In the genomic region with DNA sequence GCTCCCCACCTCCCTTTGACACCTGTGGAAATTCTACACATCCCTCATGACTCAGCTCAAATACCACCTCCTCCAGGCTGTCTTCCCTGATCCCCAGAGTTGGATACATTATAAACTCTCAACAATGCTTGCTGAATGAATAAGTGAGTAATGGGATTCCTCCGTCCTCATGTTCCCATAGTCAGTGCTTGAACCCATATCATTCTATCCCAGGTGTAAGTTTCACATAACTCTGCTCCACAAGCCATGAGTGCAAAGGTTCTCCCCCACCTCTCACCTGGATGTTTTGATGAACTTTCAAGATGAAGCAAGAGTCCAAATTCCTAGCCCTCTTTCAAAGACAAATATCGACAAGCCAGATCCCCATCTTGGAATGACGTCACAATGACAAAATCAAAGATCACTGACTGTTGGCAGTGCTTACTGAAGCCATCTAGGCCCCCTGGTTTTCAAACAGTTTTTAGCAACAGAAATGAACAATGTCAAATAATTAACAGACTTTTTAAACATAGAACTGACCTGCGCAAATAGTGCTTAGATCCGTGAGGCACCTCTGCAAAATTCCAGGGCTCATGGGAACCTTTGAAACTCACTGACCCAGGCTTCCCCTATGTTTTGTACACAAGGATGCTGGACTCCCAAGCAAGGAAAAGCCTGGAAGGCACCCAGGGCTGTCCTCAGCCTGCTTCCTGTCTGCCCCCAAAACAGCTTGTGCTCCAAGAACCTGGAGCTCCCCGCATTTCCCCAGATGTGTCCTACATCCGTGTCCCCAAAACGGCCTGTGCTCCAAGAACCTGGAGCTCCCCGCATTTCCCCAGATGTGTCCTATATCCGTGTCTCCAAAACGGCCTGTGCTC, we compare ENCODE assay signal across 2 cellular contexts.
A peak's percentile ranks its signal among the peaks of the same experiment; 100 is the strongest.
TF ChIP-seq lines count a peak whose summit lies in the region.

No MANE protein-coding gene starts in this region.

TF ChIP-seq in K562, 482 proteins besides CTCF, POLR2A, EP300 and RAD21 (continues in another document):
- TF ChIP-seq RBM14 (IDR thresholded peaks at IDR 0.05; ENCODE audit: borderline replicate concordance, insufficient read depth, low read depth, low read length), result no peak
- TF ChIP-seq ATF3 (IDR thresholded peaks at IDR 0.05), result peak; percentile 31; the same call in 1 of the 2 replicates
- TF ChIP-seq ATF3 (CRISPR knock-in tag; conservative IDR thresholded peaks at IDR 0.05), result no peak
- no peak for TF ChIP-seq AFF4 (CRISPR knock-in tag; IDR thresholded peaks at IDR 0.05)
- TF ChIP-seq EZH2 (IDR thresholded peaks at IDR 0.05; ENCODE audit: borderline replicate concordance, low read depth, low read length), result no peak
- TF ChIP-seq ATF7 (IDR thresholded peaks at IDR 0.05), result peak; percentile 36; the same call in 1 of the 2 replicates
- no peak for TF ChIP-seq BRF1 (IDR thresholded peaks at IDR 0.05; ENCODE audit: borderline replicate concordance, extremely low read depth, insufficient read length)
- TF ChIP-seq HBP1 (CRISPR knock-in tag; IDR thresholded peaks at IDR 0.05), result no peak
- no peak for TF ChIP-seq NFIC (IDR thresholded peaks at IDR 0.05)
- TF ChIP-seq CCAR2 (IDR thresholded peaks at IDR 0.05; ENCODE audit: low read depth, low read length), result no peak
- TF ChIP-seq, protein P1, sequence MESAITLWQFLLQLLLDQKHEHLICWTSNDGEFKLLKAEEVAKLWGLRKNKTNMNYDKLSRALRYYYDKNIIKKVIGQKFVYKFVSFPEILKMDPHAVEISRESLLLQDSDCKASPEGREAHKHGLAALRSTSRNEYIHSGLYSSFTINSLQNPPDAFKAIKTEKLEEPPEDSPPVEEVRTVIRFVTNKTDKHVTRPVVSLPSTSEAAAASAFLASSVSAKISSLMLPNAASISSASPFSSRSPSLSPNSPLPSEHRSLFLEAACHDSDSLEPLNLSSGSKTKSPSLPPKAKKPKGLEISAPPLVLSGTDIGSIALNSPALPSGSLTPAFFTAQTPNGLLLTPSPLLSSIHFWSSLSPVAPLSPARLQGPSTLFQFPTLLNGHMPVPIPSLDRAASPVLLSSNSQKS (CRISPR knock-in tag; IDR thresholded peaks at IDR 0.05), result no peak
- TF ChIP-seq KLF13 (tag; IDR thresholded peaks at IDR 0.05; ENCODE audit: borderline replicate concordance, low read depth), result no peak
- TF ChIP-seq ATF1 (CRISPR knock-in tag; IDR thresholded peaks at IDR 0.05), result no peak
- peak; percentile 63 for TF ChIP-seq ATF1 (tag; IDR thresholded peaks at IDR 0.05)
- TF ChIP-seq NFYB (IDR thresholded peaks at IDR 0.05; ENCODE audit: extremely low read depth, insufficient read length), result no peak
- TF ChIP-seq CREM (IDR thresholded peaks at IDR 0.05; ENCODE audit: low read depth), result peak; percentile 18; the same call in 1 of the 2 replicates
- TF ChIP-seq TCF7L2 (IDR thresholded peaks at IDR 0.05; ENCODE audit: low read depth, low read length), result no peak
- TF ChIP-seq, protein P2, sequence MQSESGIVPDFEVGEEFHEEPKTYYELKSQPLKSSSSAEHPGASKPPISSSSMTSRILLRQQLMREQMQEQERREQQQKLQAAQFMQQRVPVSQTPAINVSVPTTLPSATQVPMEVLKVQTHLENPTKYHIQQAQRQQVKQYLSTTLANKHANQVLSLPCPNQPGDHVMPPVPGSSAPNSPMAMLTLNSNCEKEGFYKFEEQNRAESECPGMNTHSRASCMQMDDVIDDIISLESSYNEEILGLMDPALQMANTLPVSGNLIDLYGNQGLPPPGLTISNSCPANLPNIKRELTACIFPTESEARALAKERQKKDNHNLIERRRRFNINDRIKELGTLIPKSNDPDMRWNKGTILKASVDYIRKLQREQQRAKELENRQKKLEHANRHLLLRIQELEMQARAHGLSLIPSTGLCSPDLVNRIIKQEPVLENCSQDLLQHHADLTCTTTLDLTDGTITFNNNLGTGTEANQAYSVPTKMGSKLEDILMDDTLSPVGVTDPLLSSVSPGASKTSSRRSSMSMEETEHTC (IDR thresholded peaks at IDR 0.05), result no peak
- TF ChIP-seq NCOA2 (IDR thresholded peaks at IDR 0.05; ENCODE audit: partially characterized antibody in 2 of 2), result no peak

TF ChIP-seq in HepG2, 621 proteins besides CTCF, POLR2A, EP300 and RAD21 (continues in another document):
- TF ChIP-seq STAT5B (CRISPR knock-in tag; IDR thresholded peaks at IDR 0.05), result no peak
- no peak for TF ChIP-seq HDAC6 (IDR thresholded peaks at IDR 0.05; ENCODE audit: low read depth, low read length)
- TF ChIP-seq MLLT10 (CRISPR knock-in tag; IDR thresholded peaks at IDR 0.05), result no peak
- no peak for TF ChIP-seq RBM39 (IDR thresholded peaks at IDR 0.05; ENCODE audit: low read depth, low read length, poor library complexity, severe bottlenecking)
- TF ChIP-seq ZFP36 (IDR thresholded peaks at IDR 0.05; ENCODE audit: borderline replicate concordance, low read depth, low read length, partially characterized antibody), result peak; percentile 98
- TF ChIP-seq KAT2B (IDR thresholded peaks at IDR 0.05; ENCODE audit: borderline replicate concordance, low read depth, low read length), result no peak
- peak; percentile 91 for TF ChIP-seq HDAC1 (CRISPR knock-in tag; IDR thresholded peaks at IDR 0.05)
- TF ChIP-seq ZNF670 (CRISPR knock-in tag; IDR thresholded peaks at IDR 0.05; ENCODE audit: borderline replicate concordance), result peak; percentile 95
- TF ChIP-seq ZNF660 (CRISPR knock-in tag; IDR thresholded peaks at IDR 0.05; ENCODE audit: borderline replicate concordance, low read depth), result no peak
- peak; percentile 51 for TF ChIP-seq TCF7L2 (IDR thresholded peaks at IDR 0.05; ENCODE audit: low read depth, low read length)
- TF ChIP-seq AFF4 (CRISPR knock-in tag; IDR thresholded peaks at IDR 0.05), result no peak
- no peak for TF ChIP-seq ZSCAN30 (CRISPR knock-in tag; IDR thresholded peaks at IDR 0.05)
- TF ChIP-seq ZEB1 (IDR thresholded peaks at IDR 0.05; ENCODE audit: insufficient replicate concordance, low read depth), result peak; percentile 98
- TF ChIP-seq ZNF446 (CRISPR knock-in tag; IDR thresholded peaks at IDR 0.05), result no peak; the same call in 1 of the 2 replicates
- no peak for TF ChIP-seq TAF1 (CRISPR knock-in tag; IDR thresholded peaks at IDR 0.05)
- 0 out of 2 replicates have a peak, but pooled peaks have one; percentile 7 for TF ChIP-seq RBAK (CRISPR knock-in tag; IDR thresholded peaks at IDR 0.05)
- TF ChIP-seq, protein P3, sequence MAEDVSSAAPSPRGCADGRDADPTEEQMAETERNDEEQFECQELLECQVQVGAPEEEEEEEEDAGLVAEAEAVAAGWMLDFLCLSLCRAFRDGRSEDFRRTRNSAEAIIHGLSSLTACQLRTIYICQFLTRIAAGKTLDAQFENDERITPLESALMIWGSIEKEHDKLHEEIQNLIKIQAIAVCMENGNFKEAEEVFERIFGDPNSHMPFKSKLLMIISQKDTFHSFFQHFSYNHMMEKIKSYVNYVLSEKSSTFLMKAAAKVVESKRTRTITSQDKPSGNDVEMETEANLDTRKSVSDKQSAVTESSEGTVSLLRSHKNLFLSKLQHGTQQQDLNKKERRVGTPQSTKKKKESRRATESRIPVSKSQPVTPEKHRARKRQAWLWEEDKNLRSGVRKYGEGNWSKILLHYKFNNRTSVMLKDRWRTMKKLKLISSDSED (CRISPR knock-in tag; IDR thresholded peaks at IDR 0.05), result no peak
- TF ChIP-seq ZNF7 (CRISPR knock-in tag; IDR thresholded peaks at IDR 0.05), result no peak
- TF ChIP-seq ZIK1 (CRISPR knock-in tag; IDR thresholded peaks at IDR 0.05; ENCODE audit: borderline replicate concordance, low read depth), result no peak
- TF ChIP-seq FOXA3 (CRISPR knock-in tag; IDR thresholded peaks at IDR 0.05), result peak; percentile 85
- TF ChIP-seq DR1 (CRISPR knock-in tag; IDR thresholded peaks at IDR 0.05), result no peak
- no peak for TF ChIP-seq ZNF207 (IDR thresholded peaks at IDR 0.05; ENCODE audit: borderline replicate concordance)
- TF ChIP-seq, protein P4, sequence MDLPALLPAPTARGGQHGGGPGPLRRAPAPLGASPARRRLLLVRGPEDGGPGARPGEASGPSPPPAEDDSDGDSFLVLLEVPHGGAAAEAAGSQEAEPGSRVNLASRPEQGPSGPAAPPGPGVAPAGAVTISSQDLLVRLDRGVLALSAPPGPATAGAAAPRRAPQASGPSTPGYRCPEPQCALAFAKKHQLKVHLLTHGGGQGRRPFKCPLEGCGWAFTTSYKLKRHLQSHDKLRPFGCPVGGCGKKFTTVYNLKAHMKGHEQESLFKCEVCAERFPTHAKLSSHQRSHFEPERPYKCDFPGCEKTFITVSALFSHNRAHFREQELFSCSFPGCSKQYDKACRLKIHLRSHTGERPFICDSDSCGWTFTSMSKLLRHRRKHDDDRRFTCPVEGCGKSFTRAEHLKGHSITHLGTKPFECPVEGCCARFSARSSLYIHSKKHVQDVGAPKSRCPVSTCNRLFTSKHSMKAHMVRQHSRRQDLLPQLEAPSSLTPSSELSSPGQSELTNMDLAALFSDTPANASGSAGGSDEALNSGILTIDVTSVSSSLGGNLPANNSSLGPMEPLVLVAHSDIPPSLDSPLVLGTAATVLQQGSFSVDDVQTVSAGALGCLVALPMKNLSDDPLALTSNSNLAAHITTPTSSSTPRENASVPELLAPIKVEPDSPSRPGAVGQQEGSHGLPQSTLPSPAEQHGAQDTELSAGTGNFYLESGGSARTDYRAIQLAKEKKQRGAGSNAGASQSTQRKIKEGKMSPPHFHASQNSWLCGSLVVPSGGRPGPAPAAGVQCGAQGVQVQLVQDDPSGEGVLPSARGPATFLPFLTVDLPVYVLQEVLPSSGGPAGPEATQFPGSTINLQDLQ (CRISPR knock-in tag; IDR thresholded peaks at IDR 0.05), result no peak
- no peak for TF ChIP-seq MBNL3 (CRISPR knock-in tag; conservative IDR thresholded peaks at IDR 0.05)
- peak; percentile 99 for TF ChIP-seq ATF2 (CRISPR knock-in tag; IDR thresholded peaks at IDR 0.05)
- no peak for TF ChIP-seq NBN (conservative IDR thresholded peaks at IDR 0.05)
- TF ChIP-seq ZNF713 (CRISPR knock-in tag; IDR thresholded peaks at IDR 0.05), result no peak
- TF ChIP-seq ELF1 (CRISPR knock-in tag; IDR thresholded peaks at IDR 0.05), result no peak; the same call in 1 of the 2 replicates
- peak; percentile 75; the same call in 1 of the 2 replicates for TF ChIP-seq ZBTB4 (CRISPR knock-in tag; IDR thresholded peaks at IDR 0.05; ENCODE audit: borderline replicate concordance)
- peak; percentile 82; the same call in 1 of the 2 replicates for TF ChIP-seq FOXK1 (CRISPR knock-in tag; IDR thresholded peaks at IDR 0.05; ENCODE audit: borderline replicate concordance, low read depth)
- TF ChIP-seq ZNF335 (CRISPR knock-in tag; IDR thresholded peaks at IDR 0.05), result no peak
- no peak for TF ChIP-seq HES4 (CRISPR knock-in tag; IDR thresholded peaks at IDR 0.05; ENCODE audit: borderline replicate concordance)
